In genomic region chr15:75732809-75733451, GRCh38 we compare ENCODE assay signal across 8 cellular contexts. TPM values are rescaled to one million over a fixed set of nuclear protein-coding genes. Genes with fewer than 3 reads are reported as not detected.
DNase-seq lines count a peak whose midpoint lies in the region; TF ChIP-seq lines count a peak whose summit lies in the region.

No MANE protein-coding gene starts in this region.

- dilution Hi-C loops in mammary epithelial cell (cut with HindIII; ENCODE audit: low sequenced_read_pairs): no loop called here

- peaks cover 4% of the 10 kb centered on the region for H3K4me1 ChIP-seq in Karpas-422 (ENCODE audit: low read length)
- no peaks in the 10 kb centered on the region for H3K4me1 ChIP-seq in mammary epithelial cell (ENCODE audit: insufficient read depth, low read length)

- no peak overlapping the region for H2AFZ ChIP-seq in Karpas-422 (ENCODE audit: low read length)
- H2AFZ ChIP-seq in mammary epithelial cell (ENCODE audit: low read depth, low read length): no peak overlapping the region

- no TSS peak for BruUV-seq in mammary epithelial cell (replicated peaks; lab: Mats Ljungman, UMichigan)

- DNase-seq in NCI-H1694 treated with DMSO at 0.1 percent for 48 hours (lab: John Stamatoyannopoulos, UW): peak; percentile 11
- no peak for DNase-seq in NCI-H1694 (lab: John Stamatoyannopoulos, UW)
- peak; percentile 80 for DNase-seq in Karpas-422
- peak; percentile 43 for DNase-seq in T1000 (lab: John Stamatoyannopoulos, UW)
- DNase-seq in mammary epithelial cell: peak; percentile 44
- DNase-seq in kidney glomerular epithelial cell (lab: John Stamatoyannopoulos, UW): peak; percentile 41
- DNase-seq in stimulated activated CD4-positive, alpha-beta T cell treated with anti-CD3 and anti-CD28 coated beads, Interleukin-4, amount 100 ng/mL, for 24 hours: peak; percentile 50
- no peak for DNase-seq in cortex of kidney (lab: John Stamatoyannopoulos, UW)

- H3K4me2 ChIP-seq in Karpas-422 (ENCODE audit: low read depth, low read length, poor library complexity, severe bottlenecking) (no peak overlapping the region), mammary epithelial cell (ENCODE audit: insufficient read depth, low read depth, low read length) (no peak overlapping the region)

- intact Hi-C loops in mammary epithelial cell (cut with micrococcal nuclease): loop anchor here (2.0 kb wide), 1 partner anchor 46 kb away; no protein-coding TSS in a partner anchor

- 1% methylated on average over 8 of the region's 12 CpGs for WGBS in mammary epithelial cell (ENCODE audit: low coverage, missing lambda C conversion rate)

- no peaks in the 10 kb centered on the region for H3K9me2 ChIP-seq in Karpas-422 (replicated peaks; ENCODE audit: insufficient read depth, low read length)

- H3K9ac ChIP-seq in Karpas-422 (ENCODE audit: low read length) (no peak overlapping the region), mammary epithelial cell (ENCODE audit: insufficient read depth, low read length) (no peak overlapping the region)

- CTCF ChIA-PET in mammary epithelial cell (lab: Charles Lee; ENCODE audit: low non-redundant PET): interaction anchor here (0.5 kb wide), 1 partner anchor 324 kb away, joined by 5 read pairs; no protein-coding TSS in a partner anchor

- H3K4me3 ChIP-seq in Karpas-422 (ENCODE audit: low read length) (no peak overlapping the region), mammary epithelial cell (replicated peaks in 1 of 3; ENCODE audit: insufficient read depth in 1 of 3, low read depth in 2 of 3, low read length in 3 of 3) (no peak overlapping the region)

- no peaks in the 10 kb centered on the region for H3K79me2 ChIP-seq in Karpas-422 (ENCODE audit: low read length)
- no peaks in the 10 kb centered on the region for H3K79me2 ChIP-seq in mammary epithelial cell (ENCODE audit: insufficient read depth, low read length)

- no peaks in the 10 kb centered on the region for H3K9me3 ChIP-seq in Karpas-422 (ENCODE audit: low read length)
- no peaks in the 10 kb centered on the region for H3K9me3 ChIP-seq in mammary epithelial cell (replicated peaks; ENCODE audit: insufficient read depth, low read length)

- in situ Hi-C loops in mammary epithelial cell (cut with MboI; ENCODE audit: low sequenced_read_pairs in 2 of 2): loop anchor here in 1 of 2 donors (10.0 kb wide), 1 partner anchor 62 kb away; no protein-coding TSS in a partner anchor

- H3K27ac ChIP-seq in Karpas-422 (ENCODE audit: low read length): no peak overlapping the region
- no peak overlapping the region for H3K27ac ChIP-seq in mammary epithelial cell (ENCODE audit: insufficient read depth, low read depth, low read length)

- peak; percentile 76 to 81 for TF ChIP-seq CTCF in mammary epithelial cell (conservative IDR thresholded peaks at IDR 0.05 in 1 of 2, IDR thresholded peaks at IDR 0.05 in 1 of 2; ENCODE audit: extremely low read depth in 1 of 2, insufficient read depth in 1 of 2, low read depth in 1 of 2, low read length in 2 of 2)

- H3K27me3 ChIP-seq in Karpas-422 (ENCODE audit: low read length): no peaks in the 10 kb centered on the region
- H3K27me3 ChIP-seq in mammary epithelial cell (ENCODE audit: insufficient read depth, low read length): no peaks in the 10 kb centered on the region

- no peaks in the 10 kb centered on the region for H3K36me3 ChIP-seq in Karpas-422 (ENCODE audit: insufficient read depth, low read length)
- H3K36me3 ChIP-seq in mammary epithelial cell (ENCODE audit: insufficient read depth, low read length): no peaks in the 10 kb centered on the region

- H4K20me1 ChIP-seq in Karpas-422 (ENCODE audit: insufficient read depth, low read depth, low read length) (no peaks in the 10 kb centered on the region), mammary epithelial cell (ENCODE audit: insufficient read depth, low read length) (no peaks in the 10 kb centered on the region)

RNA-seq across cellular contexts. Expression of gene CSPG4, which starts 20.3 kb away (rescaled TPM):
- 0.11 TPM in 1 of 2 replicates, not detected in the other for total RNA-seq in Karpas-422 (2014; rRNA removed; shearing (Covaris generic); ENCODE audit: low replicate concordance)
- 10 to 100 TPM in 1 of 2 donors, 1 to 10 TPM in 1; 3.6 to 28.5 TPM for total RNA-seq in mammary epithelial cell
- polyA plus RNA-seq in mammary epithelial cell: 5.9 TPM
- polyA minus RNA-seq in mammary epithelial cell: 15.3 TPM

Comparison
In these comparisons a context has a peak if more than half of its experiments do, and no peak if none do; other contexts are left out.
1. DNase-seq: peak in NCI-H1694 treated with DMSO at 0.1 percent for 48 hours (single experiment), Karpas-422 (single experiment), T1000 (single experiment), mammary epithelial cell (single experiment), kidney glomerular epithelial cell (single experiment) and stimulated activated CD4-positive, alpha-beta T cell treated with anti-CD3 and anti-CD28 coated beads, Interleukin-4, amount 100 ng/mL, for 24 hours (single experiment); none in NCI-H1694 (single experiment) and cortex of kidney (single experiment).